9 cellular contexts compared by ENCODE assay signal in genomic region chr1:237851209-237851845, GRCh38. TPM values are rescaled to one million over a fixed set of nuclear protein-coding genes. Genes with fewer than 3 reads are reported as not detected.
DNase-seq lines count a peak whose midpoint lies in the region; ATAC-seq and TF ChIP-seq lines count a peak whose summit lies in the region.
"Had no signal": no experiment of that assay in that cellular context is flagged by ENCODE, and none has a peak within 500 bp of the region (broad histone marks: within the 10 kb centered on the region; RNA-seq: fewer than 3 reads in every experiment).

No MANE protein-coding gene starts in this region.

- H3K9me3 ChIP-seq in body of pancreas (no peaks in the 10 kb centered on the region), mucosa of descending colon (no peaks in the 10 kb centered on the region)

- no peaks in the 10 kb centered on the region for H3K27me3 ChIP-seq in body of pancreas

- no peak for TF ChIP-seq POLR2A in body of pancreas (IDR thresholded peaks at IDR 0.05)

- H3K36me3 ChIP-seq in body of pancreas (replicated peaks in 1 of 2; ENCODE audit: insufficient read depth in 1 of 2, low read depth in 2 of 2) (no peaks in the 10 kb centered on the region), mucosa of descending colon (ENCODE audit: low read depth) (no peaks in the 10 kb centered on the region)

- DNase-seq in NCI-H1105 treated with DMSO at 0.1 percent for 48 hours (lab: John Stamatoyannopoulos, UW) (peak; percentile 5), NCI-H1105 (lab: John Stamatoyannopoulos, UW) (no peak), NOMO-1 treated with dmso at 0.1 percent for 144 hours (lab: John Stamatoyannopoulos, UW; ENCODE audit: unreplicated experiment) (peak; percentile 9), body of pancreas (peak; percentile 56 to 70 (median 64)), mucosa of descending colon (peak in 2 of 3 donors; percentile 42 to 44)

- H3K27ac ChIP-seq in body of pancreas: no peak overlapping the region

- peak; percentile 19 to 53 (median 46) for TF ChIP-seq CTCF in body of pancreas (IDR thresholded peaks at IDR 0.05)
- TF ChIP-seq CTCF in mucosa of descending colon (IDR thresholded peaks at IDR 0.05): peak; percentile 25

- H3K4me1 ChIP-seq in body of pancreas: no peaks in the 10 kb centered on the region
- no peaks in the 10 kb centered on the region for H3K4me1 ChIP-seq in mucosa of descending colon (ENCODE audit: low read depth)

- 24 to 30% methylated on average over 6 of the region's 6 CpGs for WGBS in body of pancreas, 2 donors

- H3K4me3 ChIP-seq in body of pancreas (no peak overlapping the region), mucosa of descending colon (no peak overlapping the region)

- intact Hi-C loops in body of pancreas (cut with DNase I): no loop called here
- intact Hi-C loops in mucosa of descending colon (cut with DNase I, micrococcal nuclease): no loop called here

- ATAC-seq in HG02884 (IDR thresholded peaks at IDR 0.05; ENCODE audit: unreplicated experiment) (peak; percentile 67), body of pancreas (peak; percentile 42), mucosa of descending colon (peak; percentile 45), HG03280 (IDR thresholded peaks at IDR 0.05; ENCODE audit: unreplicated experiment) (no peak), GM19395 (IDR thresholded peaks at IDR 0.05; ENCODE audit: unreplicated experiment) (no peak)

RNA-seq across cellular contexts. Expression of gene ZP4, which starts 39.4 kb away (rescaled TPM):
- total RNA-seq in body of pancreas (not detected), mucosa of descending colon (not detected)
- total RNA-seq: B cell had no signal

Comparison
In these comparisons a context has a peak if more than half of its experiments do, and no peak if none do; other contexts are left out.
1. ATAC-seq: peak in HG02884 (single experiment), body of pancreas (single experiment) and mucosa of descending colon (single experiment); none in HG03280 (single experiment) and GM19395 (single experiment).